19 cellular contexts compared by ENCODE assay signal in the genomic region with DNA sequence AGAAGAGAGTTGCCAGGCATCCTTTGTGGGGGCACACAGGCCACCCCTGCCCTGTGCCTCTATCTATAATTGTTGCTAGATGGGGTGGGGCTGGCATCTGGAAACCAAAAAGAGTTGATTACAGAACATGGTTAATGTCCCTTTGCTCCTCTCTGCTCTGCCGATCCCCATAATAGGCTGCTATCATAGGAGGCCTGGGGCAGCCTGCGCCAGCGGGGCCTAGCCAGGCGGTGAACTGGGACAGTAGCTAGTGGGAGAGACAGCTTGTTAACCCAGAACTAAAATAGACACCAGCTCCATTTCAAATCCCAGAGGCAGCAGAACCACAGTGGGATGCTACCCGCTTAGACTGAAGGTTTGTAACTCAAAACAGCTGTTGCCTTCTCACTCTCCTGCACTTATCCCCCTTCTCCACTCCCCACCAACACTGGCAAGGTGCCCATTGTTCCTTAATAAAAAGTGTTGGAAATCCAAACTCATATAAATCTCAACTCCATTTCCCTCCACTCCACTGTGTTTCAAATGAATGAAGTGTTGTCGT.
DNase-seq lines count a peak whose midpoint lies in the region; ATAC-seq, FAIRE-seq and TF ChIP-seq lines count a peak whose summit lies in the region.
"Had no signal": no experiment of that assay in that cellular context is flagged by ENCODE, and none has a peak within 500 bp of the region (broad histone marks: within the 10 kb centered on the region; RNA-seq: fewer than 3 reads in every experiment).

No MANE protein-coding gene starts in this region.

- H3K36me3 ChIP-seq in K562 (ENCODE audit: control insufficient read depth, insufficient read depth, low read length) (peaks cover 92% of the 10 kb centered on the region), endodermal cell (ENCODE audit: control insufficient read depth, insufficient read depth, low read length) (peaks cover 68% of the 10 kb centered on the region)
- H3K36me3 ChIP-seq: ovary had no signal

- no peak for TF ChIP-seq EP300 in K562 (IDR thresholded peaks at IDR 0.05; ENCODE audit: low read length)

- peak; percentile 45 for ATAC-seq in Right ventricle myocardium superior (ENCODE audit: poor library complexity)
- ATAC-seq in right cardiac atrium: no peak
- no peak for ATAC-seq in K562
- no peak for ATAC-seq in GM19324 (IDR thresholded peaks at IDR 0.05; ENCODE audit: low FRiP score, unreplicated experiment)
- ATAC-seq: sciatic nerve had no signal

- H3K9me3 Mint-ChIP-seq in endodermal cell: no peaks in the 10 kb centered on the region
- H3K9me3 Mint-ChIP-seq: CD4-positive, alpha-beta T cell; immature natural killer cell had no signal

- in situ Hi-C loops in K562 (cut with MboI): no loop called here

- H3K9me3 ChIP-seq in right cardiac atrium (ENCODE audit: control insufficient read depth, low read length) (no peaks in the 10 kb centered on the region), K562 (replicated peaks; ENCODE audit: control insufficient read depth, insufficient read depth, low read depth, low read length) (no peaks in the 10 kb centered on the region), endodermal cell (ENCODE audit: control insufficient read depth, low read length) (no peaks in the 10 kb centered on the region)
- H3K9me3 ChIP-seq: ovary had no signal

- H3K79me2 ChIP-seq in K562 (ENCODE audit: control insufficient read depth, insufficient read depth, low read length): peaks cover 27% of the 10 kb centered on the region; the same call in 2 of the 3 replicates

- POLR2A ChIA-PET in K562 (lab: Yijun Ruan, JAX): interaction anchor here (1.1 to 1.6 kb wide), 4 partner anchors 10 to 416 kb away, joined by 3 to 13 read pairs (median 5); no protein-coding TSS in a partner anchor

- H3K27ac ChIP-seq in right cardiac atrium (ENCODE audit: low read length) (no peak overlapping the region), K562 (ENCODE audit: extremely low read depth, low read depth, low read length) (peak overlapping the region; percentile 24; the same call in 2 of the 3 replicates), dorsolateral prefrontal cortex (no peak overlapping the region), endodermal cell (ENCODE audit: low read depth, low read length) (no peak overlapping the region)
- H3K27ac ChIP-seq: ovary, VCaP had no signal

- DNase-seq in Right ventricle myocardium superior: peak; percentile 51
- no peak for DNase-seq in right cardiac atrium
- DNase-seq in K562 (ENCODE audit: extremely low read depth in 1 of 4, low spot score in 3 of 4): no peak
- DNase-seq in myocyte (ENCODE audit: low read depth): peak; percentile 92
- DNase-seq in dorsolateral prefrontal cortex: no peak
- no peak for DNase-seq in endodermal cell
- DNase-seq: activated gamma-delta T cell; anterior cingulate cortex; CD4-positive, alpha-beta T cell; DMS 273 treated with DMSO at 0.1 percent for 48 hours; effector CD8-positive, alpha-beta T cell; immature natural killer cell; NCI-H1417; NCI-H774; ovary had no signal

- TF ChIP-seq CTCF in K562 (IDR thresholded peaks at IDR 0.05 in 2 of 3, conservative IDR thresholded peaks at IDR 0.05 in 1 of 3; ENCODE audit: insufficient read depth in 2 of 3, low read depth in 1 of 3, low read length in 3 of 3) (no peak), dorsolateral prefrontal cortex (IDR thresholded peaks at IDR 0.05 in 54 of 56, conservative IDR thresholded peaks at IDR 0.05 in 2 of 56; ENCODE audit: low read depth in 1 of 56, partially characterized antibody in 56 of 56) (no peak), endodermal cell (conservative IDR thresholded peaks at IDR 0.05) (no peak)

- no peak overlapping the region for H3K4me3 ChIP-seq in right cardiac atrium (ENCODE audit: low read length)
- no peak overlapping the region for H3K4me3 ChIP-seq in K562
- no peak overlapping the region for H3K4me3 ChIP-seq in dorsolateral prefrontal cortex
- no peak overlapping the region for H3K4me3 ChIP-seq in endodermal cell (ENCODE audit: low read length)
- H3K4me3 ChIP-seq: lung, ovary had no signal

- H2AFZ ChIP-seq in K562 (ENCODE audit: low read depth, low read length): no peak overlapping the region

- H3K4me3 Mint-ChIP-seq in endodermal cell: no peak overlapping the region
- H3K4me3 Mint-ChIP-seq: CD4-positive, alpha-beta T cell; immature natural killer cell had no signal

- TF ChIP-seq RAD21 in K562 (CRISPR knock-in tag; conservative IDR thresholded peaks at IDR 0.05 in 1 of 2, IDR thresholded peaks at IDR 0.05 in 1 of 2): no peak

- no peak overlapping the region for H3K27ac Mint-ChIP-seq in endodermal cell
- H3K27ac Mint-ChIP-seq: CD4-positive, alpha-beta T cell had no signal

- H3K9me1 ChIP-seq in K562 (ENCODE audit: control insufficient read depth, insufficient read depth, low read length): peaks cover 5% of the 10 kb centered on the region

- CTCF ChIA-PET in K562 (lab: Yijun Ruan, JAX; ENCODE audit: low intra/inter-chr PET ratio): no interaction called here

- peaks cover 53% of the 10 kb centered on the region for H3K36me3 Mint-ChIP-seq in endodermal cell (ENCODE audit: low read depth)

- intact Hi-C loops in Right ventricle myocardium superior (cut with DNase I) (no loop called here), right cardiac atrium (cut with DNase I) (no loop called here), K562 (cut with micrococcal nuclease) (no loop called here), dorsolateral prefrontal cortex (cut with DNase I) (no loop called here)

- TF ChIP-seq POLR2A in K562 (conservative IDR thresholded peaks at IDR 0.05): no peak

- H3K27me3 Mint-ChIP-seq in endodermal cell (ENCODE audit: insufficient read depth): no peaks in the 10 kb centered on the region
- H3K27me3 Mint-ChIP-seq: CD4-positive, alpha-beta T cell had no signal

- no peak overlapping the region; a peak in 2 of 4 replicates for H3K9ac ChIP-seq in K562 (ENCODE audit: insufficient read depth in 1 of 2, low read depth in 2 of 2, low read length in 2 of 2)
- H3K9ac ChIP-seq in endodermal cell (ENCODE audit: extremely low read depth, low read length, poor library complexity, severe bottlenecking): no peak overlapping the region

- H3K4me1 Mint-ChIP-seq in endodermal cell: peaks cover 34% of the 10 kb centered on the region

- WGBS in right cardiac atrium: 85% methylated on average over 6 of the region's 6 CpGs
- 95% methylated on average over 6 of the region's 6 CpGs for WGBS in K562 (ENCODE audit: insufficient coverage, low coverage, missing lambda C conversion rate)
- 93 to 95% methylated on average over 3 to 6 of the region's 6 CpGs for WGBS in endodermal cell (ENCODE audit: insufficient coverage in 1 of 2, insufficient read length in 1 of 2), 2 experiments

- FAIRE-seq in K562 (lab: Jason Lieb, UNC): no peak

- H3K4me2 ChIP-seq in K562 (ENCODE audit: insufficient read depth, low read length): no peak overlapping the region

- no peaks in the 10 kb centered on the region for H4K20me1 ChIP-seq in K562 (replicated peaks; ENCODE audit: control insufficient read depth, insufficient read depth, low read length)

- no TSS peak for BruUV-seq in K562 (replicated peaks; lab: Mats Ljungman, UMichigan)

- H3K4me1 ChIP-seq in right cardiac atrium (ENCODE audit: control insufficient read depth, insufficient read depth, low read length): peaks cover 10% of the 10 kb centered on the region
- H3K4me1 ChIP-seq in K562 (replicated peaks in 1 of 2; ENCODE audit: control insufficient read depth in 2 of 2, insufficient read depth in 2 of 2, low read length in 2 of 2): peaks cover 11 to 16% of the 10 kb centered on the region in 2 experiments
- H3K4me1 ChIP-seq in endodermal cell (ENCODE audit: control insufficient read depth, insufficient read depth, low read length): peaks cover 19% of the 10 kb centered on the region

- no peaks in the 10 kb centered on the region for H3K27me3 ChIP-seq in right cardiac atrium (ENCODE audit: control insufficient read depth, insufficient read depth)
- no peaks in the 10 kb centered on the region for H3K27me3 ChIP-seq in K562 (ENCODE audit: control insufficient read depth in 2 of 2, insufficient read depth in 2 of 2, low read length in 2 of 2)
- H3K27me3 ChIP-seq in dorsolateral prefrontal cortex: peaks cover 0 to 6% (median 0%) of the 10 kb centered on the region in 45 donors
- no peaks in the 10 kb centered on the region for H3K27me3 ChIP-seq in endodermal cell (ENCODE audit: control insufficient read depth, insufficient read depth, low read length, poor library complexity, severe bottlenecking)
- H3K27me3 ChIP-seq: ovary had no signal

TF ChIP-seq in K562, 482 proteins besides CTCF, POLR2A, EP300 and RAD21 (continues in another document):
- TF ChIP-seq, protein P1, sequence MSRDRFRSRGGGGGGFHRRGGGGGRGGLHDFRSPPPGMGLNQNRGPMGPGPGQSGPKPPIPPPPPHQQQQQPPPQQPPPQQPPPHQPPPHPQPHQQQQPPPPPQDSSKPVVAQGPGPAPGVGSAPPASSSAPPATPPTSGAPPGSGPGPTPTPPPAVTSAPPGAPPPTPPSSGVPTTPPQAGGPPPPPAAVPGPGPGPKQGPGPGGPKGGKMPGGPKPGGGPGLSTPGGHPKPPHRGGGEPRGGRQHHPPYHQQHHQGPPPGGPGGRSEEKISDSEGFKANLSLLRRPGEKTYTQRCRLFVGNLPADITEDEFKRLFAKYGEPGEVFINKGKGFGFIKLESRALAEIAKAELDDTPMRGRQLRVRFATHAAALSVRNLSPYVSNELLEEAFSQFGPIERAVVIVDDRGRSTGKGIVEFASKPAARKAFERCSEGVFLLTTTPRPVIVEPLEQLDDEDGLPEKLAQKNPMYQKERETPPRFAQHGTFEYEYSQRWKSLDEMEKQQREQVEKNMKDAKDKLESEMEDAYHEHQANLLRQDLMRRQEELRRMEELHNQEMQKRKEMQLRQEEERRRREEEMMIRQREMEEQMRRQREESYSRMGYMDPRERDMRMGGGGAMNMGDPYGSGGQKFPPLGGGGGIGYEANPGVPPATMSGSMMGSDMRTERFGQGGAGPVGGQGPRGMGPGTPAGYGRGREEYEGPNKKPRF (IDR thresholded peaks at IDR 0.05; ENCODE audit: low read depth, low read length): no peak
- no peak for TF ChIP-seq LARP7 (IDR thresholded peaks at IDR 0.05)
- TF ChIP-seq, protein P2, sequence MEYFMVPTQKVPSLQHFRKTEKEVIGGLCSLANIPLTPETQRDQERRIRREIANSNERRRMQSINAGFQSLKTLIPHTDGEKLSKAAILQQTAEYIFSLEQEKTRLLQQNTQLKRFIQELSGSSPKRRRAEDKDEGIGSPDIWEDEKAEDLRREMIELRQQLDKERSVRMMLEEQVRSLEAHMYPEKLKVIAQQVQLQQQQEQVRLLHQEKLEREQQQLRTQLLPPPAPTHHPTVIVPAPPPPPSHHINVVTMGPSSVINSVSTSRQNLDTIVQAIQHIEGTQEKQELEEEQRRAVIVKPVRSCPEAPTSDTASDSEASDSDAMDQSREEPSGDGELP (CRISPR knock-in tag; IDR thresholded peaks at IDR 0.05; ENCODE audit: borderline replicate concordance): peak; percentile 8; the same call in 1 of the 2 replicates

Comparison
In these comparisons a context has a peak if more than half of its experiments do, and no peak if none do; other contexts are left out.
1. DNase-seq: peak in Right ventricle myocardium superior (single experiment) and myocyte (single experiment); none in right cardiac atrium (0 of 3), K562 (0 of 4), dorsolateral prefrontal cortex (0 of 10) and endodermal cell (single experiment).